In genomic region chr1:108316545-108316944, GRCh38 we compare ENCODE assay signal across 12 cellular contexts.
DNase-seq lines count a peak whose midpoint lies in the region; ATAC-seq and TF ChIP-seq lines count a peak whose summit lies in the region.
"Had no signal": no experiment of that assay in that cellular context is flagged by ENCODE, and none has a peak within 500 bp of the region (broad histone marks: within the 10 kb centered on the region; RNA-seq: fewer than 3 reads in every experiment).

No MANE protein-coding gene starts in this region.

- no peaks in the 10 kb centered on the region for H3K36me3 ChIP-seq in breast epithelium
- H3K36me3 ChIP-seq: pancreas, upper lobe of right lung had no signal

- H3K4me3 Mint-ChIP-seq in MCF 10A (ENCODE audit: unreplicated experiment) = no peak overlapping the region
- no peak overlapping the region for H3K4me3 Mint-ChIP-seq in T-helper 2 cell treated with Interferon-gamma antibody and Interleukin-4, amounts not matched to agents 5 μg/mL and 100 μg/mL, for 36 hours
- H3K4me3 Mint-ChIP-seq: CD4-positive, CD25-positive, alpha-beta regulatory T cell had no signal

- POLR2A ChIA-PET in MCF 10A (lab: Yijun Ruan, JAX) = no interaction called here

- H3K27me3 Mint-ChIP-seq in MCF 10A (ENCODE audit: insufficient read depth, unreplicated experiment) = peaks cover 72% of the 10 kb centered on the region
- peaks cover 35% of the 10 kb centered on the region for H3K27me3 Mint-ChIP-seq in T-helper 2 cell treated with Interferon-gamma antibody and Interleukin-4, amounts not matched to agents 5 μg/mL and 100 μg/mL, for 36 hours (ENCODE audit: low read depth)

- no peak for TF ChIP-seq POLR2A in breast epithelium (IDR thresholded peaks at IDR 0.05)

- no peaks in the 10 kb centered on the region for H3K4me1 Mint-ChIP-seq in MCF 10A (ENCODE audit: insufficient read depth, unreplicated experiment)
- H3K4me1 Mint-ChIP-seq in T-helper 2 cell treated with Interferon-gamma antibody and Interleukin-4, amounts not matched to agents 5 μg/mL and 100 μg/mL, for 36 hours (ENCODE audit: low read depth) = no peaks in the 10 kb centered on the region
- H3K4me1 Mint-ChIP-seq: CD4-positive, CD25-positive, alpha-beta regulatory T cell had no signal

- ATAC-seq in HG02938 (IDR thresholded peaks at IDR 0.05; ENCODE audit: unreplicated experiment) (no peak), GM19023 (IDR thresholded peaks at IDR 0.05; ENCODE audit: unreplicated experiment) (no peak)
- ATAC-seq: pancreas, upper lobe of right lung had no signal

- no peaks in the 10 kb centered on the region for H3K9me3 Mint-ChIP-seq in MCF 10A (ENCODE audit: unreplicated experiment)
- no peaks in the 10 kb centered on the region for H3K9me3 Mint-ChIP-seq in T-helper 2 cell treated with Interferon-gamma antibody and Interleukin-4, amounts not matched to agents 5 μg/mL and 100 μg/mL, for 36 hours

- H3K9me3 ChIP-seq in breast epithelium = no peaks in the 10 kb centered on the region
- H3K9me3 ChIP-seq: pancreas, upper lobe of right lung had no signal

- H3K4me1 ChIP-seq in breast epithelium = no peaks in the 10 kb centered on the region
- H3K4me1 ChIP-seq: pancreas, upper lobe of right lung had no signal

- H3K4me3 ChIP-seq in breast epithelium (no peak overlapping the region), fibroblast of the aortic adventitia (ENCODE audit: low read depth, low read length) (no peak overlapping the region)
- H3K4me3 ChIP-seq: pancreas, upper lobe of right lung had no signal

- DNase-seq in MCF 10A (ENCODE audit: unreplicated experiment) (peak; percentile 29), breast epithelium (ENCODE audit: low spot score in 2 of 2) (no peak), RPMI7951 (ENCODE audit: low read depth) (peak; percentile 5), fibroblast of the aortic adventitia (ENCODE audit: low read depth) (peak; percentile 22), DMS153 treated with DMSO at 0.1 percent for 48 hours (lab: John Stamatoyannopoulos, UW; ENCODE audit: unreplicated experiment) (no peak)
- no peak for DNase-seq in T-helper 2 cell treated with Interferon-gamma antibody and Interleukin-4, amounts not matched to agents 5 μg/mL and 100 μg/mL, for 36 hours (ENCODE audit: low spot score)
- DNase-seq: CD4-positive, CD25-positive, alpha-beta regulatory T cell; kidney; pancreas; upper lobe of right lung had no signal

- peak; percentile 36 for TF ChIP-seq CTCF in MCF 10A (IDR thresholded peaks at IDR 0.05; ENCODE audit: unreplicated experiment)
- TF ChIP-seq CTCF in breast epithelium (IDR thresholded peaks at IDR 0.05) = no peak
- TF ChIP-seq CTCF in fibroblast of the aortic adventitia (IDR thresholded peaks at IDR 0.05; ENCODE audit: insufficient read depth, low read length) = peak; percentile 43

- intact Hi-C loops in MCF 10A (cut with micrococcal nuclease) = no loop called here
- intact Hi-C loops in breast epithelium (cut with DNase I; ENCODE audit: low total_unique reads) = no loop called here

- BruUV-seq in MCF 10A (replicated peaks; lab: Mats Ljungman, UMichigan) = no TSS peak

- CTCF ChIA-PET in MCF 10A (lab: Yijun Ruan, JAX) = interaction anchor here (0.6 to 1.0 kb wide), 3 partner anchors 12 to 324 kb away, joined by 3 to 4 read pairs (median 3); no protein-coding TSS in a partner anchor

- H3K27me3 ChIP-seq in breast epithelium = no peaks in the 10 kb centered on the region
- H3K27me3 ChIP-seq: pancreas, upper lobe of right lung had no signal

- H3K27ac Mint-ChIP-seq in MCF 10A (ENCODE audit: low read depth, unreplicated experiment) = no peak overlapping the region
- no peak overlapping the region for H3K27ac Mint-ChIP-seq in T-helper 2 cell treated with Interferon-gamma antibody and Interleukin-4, amounts not matched to agents 5 μg/mL and 100 μg/mL, for 36 hours

- no peak overlapping the region for H3K27ac ChIP-seq in breast epithelium
- H3K27ac ChIP-seq: pancreas, upper lobe of right lung had no signal

- H3K36me3 Mint-ChIP-seq in MCF 10A (ENCODE audit: insufficient read depth, unreplicated experiment) = peaks cover 6% of the 10 kb centered on the region
- no peaks in the 10 kb centered on the region for H3K36me3 Mint-ChIP-seq in T-helper 2 cell treated with Interferon-gamma antibody and Interleukin-4, amounts not matched to agents 5 μg/mL and 100 μg/mL, for 36 hours (ENCODE audit: low read depth)
- H3K36me3 Mint-ChIP-seq: CD4-positive, CD25-positive, alpha-beta regulatory T cell had no signal

Comparison
In these comparisons a context has a peak if more than half of its experiments do, and no peak if none do; other contexts are left out.
1. DNase-seq: peak in MCF 10A (single experiment), RPMI7951 (single experiment) and fibroblast of the aortic adventitia (single experiment); none in breast epithelium (0 of 2), DMS153 treated with DMSO at 0.1 percent for 48 hours (single experiment) and T-helper 2 cell treated with Interferon-gamma antibody and Interleukin-4, amounts not matched to agents 5 μg/mL and 100 μg/mL, for 36 hours (single experiment).
2. CTCF ChIP-seq: peak in MCF 10A (single experiment) and fibroblast of the aortic adventitia (single experiment); none in breast epithelium (0 of 3).